ENCODE assay signal across 13 cellular contexts in the genomic region with DNA sequence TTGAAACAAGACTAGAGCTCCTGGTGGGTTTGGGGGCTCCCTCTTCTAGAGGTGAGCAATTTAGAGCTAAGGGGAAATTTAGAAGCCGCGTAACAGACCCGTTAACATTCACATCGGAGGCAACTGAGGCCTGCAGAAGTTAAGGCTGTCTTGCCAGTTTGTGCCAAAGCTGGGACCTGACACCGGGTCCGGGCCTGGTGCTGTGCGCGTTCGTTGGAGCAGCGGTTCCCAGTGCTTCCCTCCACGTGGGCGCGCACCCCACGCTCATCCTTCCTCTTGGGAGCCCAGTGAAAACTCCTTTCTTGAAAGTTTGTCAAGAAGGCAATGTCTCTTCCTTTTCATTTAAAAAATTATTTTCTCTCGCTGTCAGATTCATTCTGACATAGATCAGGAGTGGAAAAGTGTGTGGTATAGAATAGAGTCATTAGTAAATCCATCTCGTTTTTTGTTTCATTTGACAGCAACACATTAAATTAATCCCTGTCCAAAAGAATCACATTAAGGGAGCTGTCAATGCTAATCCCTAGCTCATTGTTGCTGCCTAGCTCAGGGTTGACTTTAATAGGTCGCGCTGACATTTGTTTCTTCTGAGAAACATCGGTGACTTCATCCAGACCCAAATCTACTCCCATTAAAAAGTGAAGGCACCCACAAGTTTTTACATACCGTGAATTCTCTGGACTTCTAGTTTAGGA. TPM values are rescaled to one million over a fixed set of nuclear protein-coding genes. Genes with fewer than 3 reads are reported as not detected.
DNase-seq lines count a peak whose midpoint lies in the region; ATAC-seq, FAIRE-seq and TF ChIP-seq lines count a peak whose summit lies in the region.
"Had no signal": no experiment of that assay in that cellular context is flagged by ENCODE, and none has a peak within 500 bp of the region (broad histone marks: within the 10 kb centered on the region; RNA-seq: fewer than 3 reads in every experiment).

No MANE protein-coding gene starts in this region.

- no peak overlapping the region for H3K4me3 ChIP-seq in effector memory CD4-positive, alpha-beta T cell (ENCODE audit: insufficient read depth, low read depth, low read length, poor library complexity, severe bottlenecking)
- peak overlapping the region in 1 of 8 donors; percentile 81 for H3K4me3 ChIP-seq in spleen

- H3K27me3 ChIP-seq in effector memory CD4-positive, alpha-beta T cell (replicated peaks; ENCODE audit: control insufficient read depth, insufficient read depth, low read length, poor library complexity, severe bottlenecking), result peaks cover 26% of the 10 kb centered on the region
- peaks cover 0 to 71% (median 21%) of the 10 kb centered on the region in 7 donors for H3K27me3 ChIP-seq in spleen (replicated peaks in 1 of 7)

- no peaks in the 10 kb centered on the region for H3K36me3 Mint-ChIP-seq in activated naive CD8-positive, alpha-beta T cell treated with anti-CD3 and anti-CD28 coated beads, Interleukin-2, amount 10 ng/mL, durations not matched to agents 7 days and 5 days
- H3K36me3 Mint-ChIP-seq in activated naive CD8-positive, alpha-beta T cell treated with anti-CD3 and anti-CD28 coated beads, Interleukin-2, amount 50 U/mL, for 24 hours (ENCODE audit: low read depth), result no peaks in the 10 kb centered on the region
- no peaks in the 10 kb centered on the region for H3K36me3 Mint-ChIP-seq in WTC11
- H3K36me3 Mint-ChIP-seq in memory B cell, result no peaks in the 10 kb centered on the region
- H3K36me3 Mint-ChIP-seq in type B pancreatic cell, result no peaks in the 10 kb centered on the region

- no peak for TF ChIP-seq POLR2A in spleen (IDR thresholded peaks at IDR 0.05)

- WGBS in spleen, 5 donors, result 84 to 89% (median 87%) methylated on average over 20 of the region's 20 CpGs

- peaks cover 6% of the 10 kb centered on the region for H3K4me1 ChIP-seq in effector memory CD4-positive, alpha-beta T cell (ENCODE audit: control insufficient read depth, insufficient read depth, low read length, poor library complexity, severe bottlenecking)
- peaks cover 0 to 24% (median 19%) of the 10 kb centered on the region in 6 donors for H3K4me1 ChIP-seq in spleen

- no peak for TF ChIP-seq CTCF in WTC11 (IDR thresholded peaks at IDR 0.05)
- TF ChIP-seq CTCF in type B pancreatic cell (conservative IDR thresholded peaks at IDR 0.05), result no peak
- TF ChIP-seq CTCF in spleen (IDR thresholded peaks at IDR 0.05 in 8 of 11, conservative IDR thresholded peaks at IDR 0.05 in 3 of 11), result no peak

- H3K27ac Mint-ChIP-seq in activated naive CD8-positive, alpha-beta T cell treated with anti-CD3 and anti-CD28 coated beads, Interleukin-2, amount 10 ng/mL, durations not matched to agents 7 days and 5 days, result no peak overlapping the region
- no peak overlapping the region for H3K27ac Mint-ChIP-seq in activated naive CD8-positive, alpha-beta T cell treated with anti-CD3 and anti-CD28 coated beads, Interleukin-2, amount 50 U/mL, for 24 hours
- H3K27ac Mint-ChIP-seq in WTC11 (no peak overlapping the region), memory B cell (no peak overlapping the region), type B pancreatic cell (no peak overlapping the region)
- H3K27ac Mint-ChIP-seq: activated naive CD4-positive, alpha-beta T cell treated with anti-CD3 and anti-CD28 coated beads for 36 hours had no signal

- POLR2A ChIA-PET in activated naive CD8-positive, alpha-beta T cell treated with anti-CD3 and anti-CD28 coated beads, Interleukin-2, amount 10 ng/mL, durations not matched to agents 7 days and 5 days (lab: Charles Lee), result no interaction called here
- POLR2A ChIA-PET in WTC11 (lab: Charles Lee), result no interaction called here

- no peak for ATAC-seq in activated naive CD8-positive, alpha-beta T cell treated with anti-CD3 and anti-CD28 coated beads, Interleukin-2, amount 10 ng/mL, durations not matched to agents 7 days and 5 days (ENCODE audit: low read depth)
- no peak for ATAC-seq in activated naive CD8-positive, alpha-beta T cell treated with anti-CD3 and anti-CD28 coated beads, Interleukin-2, amount 50 U/mL, for 24 hours
- ATAC-seq in WTC11, result no peak; the same call in 1 of the 2 replicates
- no peak for ATAC-seq in memory B cell (ENCODE audit: low read depth)

- peaks cover 81% of the 10 kb centered on the region for H3K27me3 Mint-ChIP-seq in activated naive CD8-positive, alpha-beta T cell treated with anti-CD3 and anti-CD28 coated beads, Interleukin-2, amount 10 ng/mL, durations not matched to agents 7 days and 5 days
- H3K27me3 Mint-ChIP-seq in activated naive CD8-positive, alpha-beta T cell treated with anti-CD3 and anti-CD28 coated beads, Interleukin-2, amount 50 U/mL, for 24 hours, result peaks cover 62% of the 10 kb centered on the region
- peaks cover 7% of the 10 kb centered on the region for H3K27me3 Mint-ChIP-seq in WTC11 (ENCODE audit: low read depth)
- peaks cover 16% of the 10 kb centered on the region for H3K27me3 Mint-ChIP-seq in memory B cell
- peaks cover 87% of the 10 kb centered on the region for H3K27me3 Mint-ChIP-seq in type B pancreatic cell

- no peak for DNase-seq in activated naive CD8-positive, alpha-beta T cell treated with anti-CD3 and anti-CD28 coated beads, Interleukin-2, amount 10 ng/mL, durations not matched to agents 7 days and 5 days
- DNase-seq in activated naive CD8-positive, alpha-beta T cell treated with anti-CD3 and anti-CD28 coated beads, Interleukin-2, amount 50 U/mL, for 24 hours, result no peak
- DNase-seq in WTC11 (ENCODE audit: low spot score) (no peak), memory B cell (ENCODE audit: low spot score in 2 of 2) (no peak), type B pancreatic cell (ENCODE audit: extremely low spot score, unreplicated experiment) (no peak), spleen (no peak), GM19239 (ENCODE audit: insufficient read length, low spot score) (no peak)
- no peak for DNase-seq in effector memory CD4-positive, alpha-beta T cell
- DNase-seq: esophagus squamous epithelium, midbrain, NCI-H226, RPMI8226 had no signal

- peak overlapping the region; percentile 35 for H3K4me3 Mint-ChIP-seq in activated naive CD8-positive, alpha-beta T cell treated with anti-CD3 and anti-CD28 coated beads, Interleukin-2, amount 10 ng/mL, durations not matched to agents 7 days and 5 days
- no peak overlapping the region for H3K4me3 Mint-ChIP-seq in activated naive CD8-positive, alpha-beta T cell treated with anti-CD3 and anti-CD28 coated beads, Interleukin-2, amount 50 U/mL, for 24 hours
- H3K4me3 Mint-ChIP-seq in WTC11, result peak overlapping the region; percentile 87
- H3K4me3 Mint-ChIP-seq in memory B cell, result peak overlapping the region; percentile 27
- H3K4me3 Mint-ChIP-seq in type B pancreatic cell, result peak overlapping the region; percentile 93

- H3K9me3 ChIP-seq in effector memory CD4-positive, alpha-beta T cell (ENCODE audit: control insufficient read depth, low read length), result no peaks in the 10 kb centered on the region
- H3K9me3 ChIP-seq in spleen, result no peaks in the 10 kb centered on the region
- H3K9me3 ChIP-seq: esophagus squamous epithelium had no signal

- H3K9me3 Mint-ChIP-seq in activated naive CD8-positive, alpha-beta T cell treated with anti-CD3 and anti-CD28 coated beads, Interleukin-2, amount 10 ng/mL, durations not matched to agents 7 days and 5 days, result no peaks in the 10 kb centered on the region
- H3K9me3 Mint-ChIP-seq in activated naive CD8-positive, alpha-beta T cell treated with anti-CD3 and anti-CD28 coated beads, Interleukin-2, amount 50 U/mL, for 24 hours, result no peaks in the 10 kb centered on the region
- H3K9me3 Mint-ChIP-seq in WTC11 (no peaks in the 10 kb centered on the region), memory B cell (no peaks in the 10 kb centered on the region), type B pancreatic cell (no peaks in the 10 kb centered on the region)
- H3K9me3 Mint-ChIP-seq: activated naive CD4-positive, alpha-beta T cell treated with anti-CD3 and anti-CD28 coated beads for 36 hours had no signal

- no peak overlapping the region for H3K27ac ChIP-seq in effector memory CD4-positive, alpha-beta T cell (ENCODE audit: insufficient read depth, low read length, poor library complexity, severe bottlenecking)
- peak overlapping the region in 2 of 8 donors; percentile 80 to 87 for H3K27ac ChIP-seq in spleen

- peaks cover 11% of the 10 kb centered on the region for H3K4me1 Mint-ChIP-seq in activated naive CD8-positive, alpha-beta T cell treated with anti-CD3 and anti-CD28 coated beads, Interleukin-2, amount 10 ng/mL, durations not matched to agents 7 days and 5 days
- H3K4me1 Mint-ChIP-seq in activated naive CD8-positive, alpha-beta T cell treated with anti-CD3 and anti-CD28 coated beads, Interleukin-2, amount 50 U/mL, for 24 hours, result peaks cover 14% of the 10 kb centered on the region
- H3K4me1 Mint-ChIP-seq in WTC11, result peaks cover 58% of the 10 kb centered on the region
- peaks cover 9% of the 10 kb centered on the region for H3K4me1 Mint-ChIP-seq in memory B cell
- H3K4me1 Mint-ChIP-seq in type B pancreatic cell (ENCODE audit: unreplicated experiment), result peaks cover 11% of the 10 kb centered on the region

- no peaks in the 10 kb centered on the region for H3K36me3 ChIP-seq in effector memory CD4-positive, alpha-beta T cell (ENCODE audit: control insufficient read depth, insufficient read depth, low read length)
- H3K36me3 ChIP-seq in spleen, result no peaks in the 10 kb centered on the region
- H3K36me3 ChIP-seq: esophagus squamous epithelium had no signal

- FAIRE-seq in GM19239 (lab: Jason Lieb, UNC), result no peak

- CTCF ChIA-PET in WTC11 (lab: Charles Lee), result interaction anchor here (1.0 to 3.0 kb wide), 4 partner anchors 11 to 469 kb away, joined by 3 to 9 read pairs (median 6); no protein-coding TSS in a partner anchor

- intact Hi-C loops in spleen (cut with DNase I; ENCODE audit: low total_unique reads), result no loop called here

TF ChIP-seq in WTC11, 78 proteins besides CTCF, POLR2A, EP300 and RAD21 (continues in another document):
- TF ChIP-seq KAT7 (CRISPR knock-in tag; IDR thresholded peaks at IDR 0.05; ENCODE audit: borderline replicate concordance) (no peak), HMGA2 (CRISPR knock-in tag; IDR thresholded peaks at IDR 0.05) (no peak), MYBL2 (CRISPR knock-in tag; IDR thresholded peaks at IDR 0.05) (0 out of 2 replicates have a peak, but pooled peaks have one; percentile 35), ZNF232 (CRISPR knock-in tag; IDR thresholded peaks at IDR 0.05) (no peak), JAZF1 (CRISPR knock-in tag; IDR thresholded peaks at IDR 0.05) (no peak)
- TF ChIP-seq, protein P1, sequence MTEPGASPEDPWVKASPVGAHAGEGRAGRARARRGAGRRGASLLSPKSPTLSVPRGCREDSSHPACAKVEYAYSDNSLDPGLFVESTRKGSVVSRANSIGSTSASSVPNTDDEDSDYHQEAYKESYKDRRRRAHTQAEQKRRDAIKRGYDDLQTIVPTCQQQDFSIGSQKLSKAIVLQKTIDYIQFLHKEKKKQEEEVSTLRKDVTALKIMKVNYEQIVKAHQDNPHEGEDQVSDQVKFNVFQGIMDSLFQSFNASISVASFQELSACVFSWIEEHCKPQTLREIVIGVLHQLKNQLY (CRISPR knock-in tag; IDR thresholded peaks at IDR 0.05), result no peak

RNA-seq across cellular contexts. Expression of a gene that starts 25.3 kb away (rescaled TPM):
- 10 to 100 TPM; 29.9 to 30.2 TPM for total RNA-seq in activated naive CD8-positive, alpha-beta T cell treated with anti-CD3 and anti-CD28 coated beads, Interleukin-2, amount 10 ng/mL, durations not matched to agents 7 days and 5 days
- 32.2 to 36.7 TPM (median 34.8 TPM) in 3 replicates for total RNA-seq in WTC11 (2021)
- total RNA-seq in type B pancreatic cell (ENCODE audit: low replicate concordance), result 20.2 and 34.1 TPM in 2 replicates
- 10 to 100 TPM; 30.2 to 56.9 (median 43.0) TPM for total RNA-seq in spleen
- 10 to 100 TPM; 15.6 to 23.9 (median 22.2) TPM for polyA plus RNA-seq in spleen
